Comparison of ENCODE assay signal across 9 cellular contexts in the genomic region with DNA sequence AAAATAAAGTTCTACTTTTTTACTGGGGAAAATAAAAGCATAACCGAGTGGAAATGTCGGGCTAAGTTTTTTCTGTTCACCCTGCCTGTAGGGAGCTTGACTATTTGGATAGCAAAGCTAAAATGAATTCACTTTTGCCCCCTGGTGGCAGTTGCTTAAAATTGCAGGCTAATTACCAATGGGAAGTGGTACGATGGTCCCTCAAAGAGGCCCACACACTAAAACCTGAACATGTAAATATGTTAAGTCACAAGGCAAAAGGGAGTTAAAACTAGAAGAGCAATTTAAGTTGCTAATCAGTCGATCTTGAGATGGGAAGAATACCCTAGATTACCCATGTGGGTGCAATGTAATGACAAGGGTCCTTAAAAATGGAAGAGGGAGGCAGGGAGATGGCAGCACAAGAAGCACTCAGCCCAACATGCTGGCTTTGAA. TPM values are rescaled to one million over a fixed set of nuclear protein-coding genes. Genes with fewer than 3 reads are reported as not detected.
DNase-seq lines count a peak whose midpoint lies in the region.
"Had no signal": no experiment of that assay in that cellular context is flagged by ENCODE, and none has a peak within 500 bp of the region (broad histone marks: within the 10 kb centered on the region; RNA-seq: fewer than 3 reads in every experiment).

No MANE protein-coding gene starts in this region.

- no peak overlapping the region for H3K4me3 Mint-ChIP-seq in activated T-cell treated with anti-CD3 and anti-CD28 coated beads, Interleukin-2, amount 50 U/mL, for 24 hours

- H3K27me3 Mint-ChIP-seq in activated T-cell treated with anti-CD3 and anti-CD28 coated beads, Interleukin-2, amount 50 U/mL, for 24 hours: no peaks in the 10 kb centered on the region

- peaks cover 3% of the 10 kb centered on the region for H3K9me3 Mint-ChIP-seq in activated T-cell treated with anti-CD3 and anti-CD28 coated beads, Interleukin-2, amount 50 U/mL, for 24 hours

- peaks cover 20% of the 10 kb centered on the region for H3K4me1 Mint-ChIP-seq in activated T-cell treated with anti-CD3 and anti-CD28 coated beads, Interleukin-2, amount 50 U/mL, for 24 hours (ENCODE audit: low read depth)

- peak; percentile 28 for DNase-seq in activated T-cell treated with anti-CD3 and anti-CD28 coated beads for 24 hours (ENCODE audit: low read depth)
- no peak for DNase-seq in activated T-cell treated with anti-CD3 and anti-CD28 coated beads, Interleukin-2, amount 50 U/mL, for 24 hours
- DNase-seq in NCI-H82 treated with DMSO at 0.1 percent for 48 hours (lab: John Stamatoyannopoulos, UW; ENCODE audit: unreplicated experiment): peak; percentile 24
- peak; percentile 23 for DNase-seq in dermis blood vessel endothelial cell
- DNase-seq in stimulated activated CD4-positive, alpha-beta T cell treated with anti-CD3 and anti-CD28 coated beads, Interleukin-2, amount 100 ng/mL, for 48 hours: peak; percentile 28 to 50
- no peak for DNase-seq in Ammon's horn (ENCODE audit: low spot score)
- DNase-seq in NCI-H2196 treated with DMSO at 0.1 percent for 48 hours (lab: John Stamatoyannopoulos, UW; ENCODE audit: unreplicated experiment): no peak
- no peak for DNase-seq in islet precursor cell

- H3K27ac Mint-ChIP-seq in activated T-cell treated with anti-CD3 and anti-CD28 coated beads, Interleukin-2, amount 50 U/mL, for 24 hours: no peak overlapping the region

- no peaks in the 10 kb centered on the region for H3K36me3 Mint-ChIP-seq in activated T-cell treated with anti-CD3 and anti-CD28 coated beads, Interleukin-2, amount 50 U/mL, for 24 hours (ENCODE audit: low read depth)

RNA-seq across cellular contexts. Expression of a gene that starts 0.9 kb away (rescaled TPM):
- total RNA-seq in dermis blood vessel endothelial cell: not detected in 2 replicates
- total RNA-seq: LHCN-M2 had no signal

RNA-seq across cellular contexts. Expression of a gene that starts 2.4 kb away (rescaled TPM):
- not detected in 2 replicates for total RNA-seq in dermis blood vessel endothelial cell
- total RNA-seq: LHCN-M2 had no signal

RNA-seq across cellular contexts. Expression of a gene that starts 26.3 kb away (rescaled TPM):
- total RNA-seq in dermis blood vessel endothelial cell: not detected in 2 replicates
- total RNA-seq: LHCN-M2 had no signal

RNA-seq across cellular contexts. Expression of a gene that starts 48.6 kb away (rescaled TPM):
- not detected in 2 replicates for total RNA-seq in dermis blood vessel endothelial cell
- total RNA-seq: LHCN-M2 had no signal

Comparison
In these comparisons a context has a peak if more than half of its experiments do, and no peak if none do; other contexts are left out.
1. DNase-seq: peak in activated T-cell treated with anti-CD3 and anti-CD28 coated beads for 24 hours (single experiment), NCI-H82 treated with DMSO at 0.1 percent for 48 hours (single experiment), dermis blood vessel endothelial cell (single experiment) and stimulated activated CD4-positive, alpha-beta T cell treated with anti-CD3 and anti-CD28 coated beads, Interleukin-2, amount 100 ng/mL, for 48 hours (2 of 2); none in activated T-cell treated with anti-CD3 and anti-CD28 coated beads, Interleukin-2, amount 50 U/mL, for 24 hours (single experiment), Ammon's horn (single experiment), NCI-H2196 treated with DMSO at 0.1 percent for 48 hours (single experiment) and islet precursor cell (single experiment).